Comparison of ENCODE assay signal across 8 cellular contexts in genomic region chr11:9002920-9003572, GRCh38. TPM values are rescaled to one million over a fixed set of nuclear protein-coding genes. Genes with fewer than 3 reads are reported as not detected.
A peak's percentile ranks its signal among the peaks of the same experiment; 100 is the strongest.
DNase-seq lines count a peak whose midpoint lies in the region; ATAC-seq and TF ChIP-seq lines count a peak whose summit lies in the region.

No MANE protein-coding gene starts in this region.

- no peak overlapping the region for H3K27ac Mint-ChIP-seq in H9

- no peak overlapping the region for H3K56ac ChIP-seq in H9 (ENCODE audit: insufficient read length, low read depth, low read length)

- H3K4me3 Mint-ChIP-seq in H9: peak overlapping the region; percentile 55 to 82

- no peak overlapping the region for H3T11ph ChIP-seq in H9 (ENCODE audit: low read length)

- H4K20me1 ChIP-seq in H9 (ENCODE audit: control insufficient read depth, insufficient read depth, insufficient read length): no peaks in the 10 kb centered on the region

- no peak overlapping the region for H2BK120ac ChIP-seq in H9 (ENCODE audit: low read depth, low read length, poor library complexity, severe bottlenecking)
- H2BK120ac ChIP-seq in mesenchymal stem cell (ENCODE audit: low read depth, low read length): no peak overlapping the region

- ATAC-seq in GM21367 (IDR thresholded peaks at IDR 0.05; ENCODE audit: unreplicated experiment) (no peak), HG02588 (IDR thresholded peaks at IDR 0.05; ENCODE audit: unreplicated experiment) (no peak)

- H3K4me2 ChIP-seq in H9 (ENCODE audit: insufficient read depth, insufficient read length, low read length) (peak overlapping the region; percentile 83), mesenchymal stem cell (ENCODE audit: low read length, poor library complexity, severe bottlenecking) (peak overlapping the region; percentile 99)

- peaks cover 23% of the 10 kb centered on the region for H3K79me2 ChIP-seq in ACC112 (ENCODE audit: control insufficient read depth, insufficient read depth, low read length, unreplicated experiment)
- no peaks in the 10 kb centered on the region for H3K79me2 ChIP-seq in H9 (ENCODE audit: insufficient read depth, low read length)

- no peaks in the 10 kb centered on the region for H3K36me3 Mint-ChIP-seq in H9 (ENCODE audit: insufficient read depth in 1 of 3, low read depth in 3 of 3)

- no peak for TF ChIP-seq CTCF in H9 (conservative IDR thresholded peaks at IDR 0.05)

- H2BK15ac ChIP-seq in H9 (ENCODE audit: low read depth, low read length) (no peak overlapping the region), mesenchymal stem cell (ENCODE audit: low read depth, poor library complexity, severe bottlenecking) (peak overlapping the region; percentile 26)

- no peak overlapping the region for H3K18ac ChIP-seq in H9 (ENCODE audit: insufficient read length, low read depth, low read length)
- H3K18ac ChIP-seq in mesenchymal stem cell (ENCODE audit: low read depth in 1 of 2, low read length in 2 of 2): peak overlapping the region; percentile 26 to 90

- H2AK5ac ChIP-seq in H9 (ENCODE audit: insufficient read length, low read length): no peak overlapping the region
- H2AK5ac ChIP-seq in mesenchymal stem cell (ENCODE audit: low read length, severe bottlenecking): no peak overlapping the region

- H2AFZ ChIP-seq in ACC112 (ENCODE audit: low read length, unreplicated experiment) (peak overlapping the region; percentile 73), H9 (ENCODE audit: low read length) (no peak overlapping the region), mesenchymal stem cell (ENCODE audit: low read depth, low read length) (peak overlapping the region; percentile 97)

- H3K9ac ChIP-seq in H9 (ENCODE audit: extremely low read depth, insufficient read length, low read length) (no peak overlapping the region), adipocyte (ENCODE audit: low read length) (peak overlapping the region; percentile 63), mesenchymal stem cell (ENCODE audit: low read length) (peak overlapping the region; percentile 73)

- no peaks in the 10 kb centered on the region for H3K36me3 ChIP-seq in ACC112 (ENCODE audit: insufficient read depth, low read length)
- no peaks in the 10 kb centered on the region for H3K36me3 ChIP-seq in adipocyte (ENCODE audit: control insufficient read depth, insufficient read depth, low read length, severe bottlenecking)
- H3K36me3 ChIP-seq in mesenchymal stem cell (ENCODE audit: control insufficient read depth in 1 of 2, insufficient read depth in 2 of 2, low read depth in 1 of 2, low read length in 2 of 2): peaks cover 0 to 2% of the 10 kb centered on the region in 2 experiments
- no peaks in the 10 kb centered on the region for H3K36me3 ChIP-seq in urinary bladder (ENCODE audit: insufficient read depth)

- H4K5ac ChIP-seq in H9 (ENCODE audit: insufficient read length, low read depth, low read length): no peak overlapping the region

- H3K23ac ChIP-seq in H9 (ENCODE audit: insufficient read length, low read depth, low read length) (no peak overlapping the region), mesenchymal stem cell (ENCODE audit: low read length in 2 of 2) (peak overlapping the region in 1 of 2 experiments; percentile 98)

- DNase-seq in H9 (no peak), adipocyte (ENCODE audit: low read depth) (peak; percentile 32), mesenchymal stem cell (no peak), NAMALWA (ENCODE audit: low spot score) (no peak)

- peaks cover 4 to 15% of the 10 kb centered on the region in 2 experiments for H3K4me1 Mint-ChIP-seq in H9

- peaks cover 8% of the 10 kb centered on the region for H3K23me2 ChIP-seq in H9 (ENCODE audit: insufficient read length, low read depth, low read length, poor library complexity, severe bottlenecking)

- no peak overlapping the region for H2BK20ac ChIP-seq in H9 (ENCODE audit: low read depth, low read length, poor library complexity, severe bottlenecking)

- H3K79me1 ChIP-seq in H9 (ENCODE audit: insufficient read depth, low read depth, low read length, poor library complexity, severe bottlenecking): no peaks in the 10 kb centered on the region
- H3K79me1 ChIP-seq in mesenchymal stem cell (replicated peaks; ENCODE audit: low read length, poor library complexity, severe bottlenecking): no peaks in the 10 kb centered on the region

- H3K9me3 Mint-ChIP-seq in H9: no peaks in the 10 kb centered on the region

- H3K27ac ChIP-seq in ACC112 (ENCODE audit: low read depth, low read length) (no peak overlapping the region), H9 (ENCODE audit: insufficient read length, low read depth, low read length) (no peak overlapping the region), mesenchymal stem cell (ENCODE audit: low read length, poor library complexity, severe bottlenecking) (no peak overlapping the region), urinary bladder (ENCODE audit: low read depth) (no peak overlapping the region)

- H3K27me3 ChIP-seq in ACC112 (ENCODE audit: insufficient read depth, low read length) (peaks cover 29% of the 10 kb centered on the region), H9 (ENCODE audit: insufficient read depth, low read length) (peaks cover 27% of the 10 kb centered on the region), adipocyte (replicated peaks; ENCODE audit: control insufficient read depth, insufficient read depth, low read length) (no peaks in the 10 kb centered on the region), mesenchymal stem cell (ENCODE audit: control insufficient read depth in 1 of 2, insufficient read depth in 1 of 2, low read length in 2 of 2) (peaks cover 23 to 43% of the 10 kb centered on the region in 2 experiments)

- H3K9me3 ChIP-seq in H9 (ENCODE audit: control insufficient read depth, low read depth, low read length): no peaks in the 10 kb centered on the region
- H3K9me3 ChIP-seq in adipocyte (ENCODE audit: control insufficient read depth, low read length): no peaks in the 10 kb centered on the region
- H3K9me3 ChIP-seq in mesenchymal stem cell (ENCODE audit: control insufficient read depth, low read length): no peaks in the 10 kb centered on the region

- H4K91ac ChIP-seq in H9 (ENCODE audit: insufficient read length, low read depth, low read length) (no peak overlapping the region), mesenchymal stem cell (ENCODE audit: low read length) (no peak overlapping the region)

- no peak overlapping the region for H2BK5ac ChIP-seq in H9 (ENCODE audit: insufficient read length, low read length)
- no peak overlapping the region for H2BK5ac ChIP-seq in mesenchymal stem cell (ENCODE audit: low read depth, low read length, poor library complexity, severe bottlenecking)

- H3K4me3 ChIP-seq in ACC112 (ENCODE audit: low read depth, low read length) (peak overlapping the region; percentile 87), adipocyte (ENCODE audit: low read length) (peak overlapping the region; percentile 78), mesenchymal stem cell (ENCODE audit: insufficient read depth in 1 of 2, low read depth in 1 of 2, low read length in 2 of 2) (peak overlapping the region; percentile 60 to 78), urinary bladder (ENCODE audit: low read depth, low read length) (peak overlapping the region; percentile 40)

- H3K27me3 Mint-ChIP-seq in H9 (ENCODE audit: low read depth): peaks cover 74% of the 10 kb centered on the region

- H2BK12ac ChIP-seq in H9 (ENCODE audit: insufficient read length, low read depth, low read length) (no peak overlapping the region), mesenchymal stem cell (ENCODE audit: low read length in 2 of 2) (peak overlapping the region in 1 of 2 experiments; percentile 40)

- H3K4ac ChIP-seq in H9 (ENCODE audit: low read depth, low read length) (no peak overlapping the region), mesenchymal stem cell (ENCODE audit: low read depth in 1 of 2, low read length in 2 of 2) (no peak overlapping the region)

- H4K8ac ChIP-seq in H9 (replicated peaks; ENCODE audit: insufficient read length, low read depth, low read length) (no peak overlapping the region), mesenchymal stem cell (ENCODE audit: low read length) (peak overlapping the region; percentile 89)

- WGBS in H9 (ENCODE audit: extremely low coverage, insufficient read length, low lambda C conversion rate): no CpG with 5 or more reads among the region's 8 CpGs
- 7% methylated on average over 6 of the region's 8 CpGs for WGBS in mesenchymal stem cell
- 18% methylated on average over 8 of the region's 8 CpGs for WGBS in urinary bladder

- H3K4me1 ChIP-seq in ACC112 (ENCODE audit: control insufficient read depth, insufficient read depth, low read length, unreplicated experiment) (peaks cover 18% of the 10 kb centered on the region), H9 (ENCODE audit: insufficient read depth, low read length) (no peaks in the 10 kb centered on the region), adipocyte (ENCODE audit: control insufficient read depth, insufficient read depth, low read length) (peaks cover 6% of the 10 kb centered on the region), mesenchymal stem cell (ENCODE audit: control insufficient read depth, insufficient read depth, low read depth, low read length) (peaks cover 18% of the 10 kb centered on the region), urinary bladder (ENCODE audit: insufficient read depth) (peaks cover 8% of the 10 kb centered on the region)

- H3K14ac ChIP-seq in H9 (ENCODE audit: insufficient read depth, low read length) (no peak overlapping the region; the same call in 1 of the 2 replicates), mesenchymal stem cell (ENCODE audit: low read length in 2 of 2) (peak overlapping the region in 1 of 2 experiments; percentile 7)

RNA-seq across cellular contexts. Expression of gene NRIP3, which starts 0.8 kb away (rescaled TPM):
- total RNA-seq in H9 (2021) (4.2 and 4.3 TPM in 2 replicates), urinary bladder (3.1 TPM)
- 8.6 TPM for polyA plus RNA-seq in mesenchymal stem cell (2013, experiment 1 of 2)
- 8.6 TPM for polyA plus RNA-seq in mesenchymal stem cell (2013, experiment 2 of 2)
- 2.1 TPM for polyA plus RNA-seq in urinary bladder

RNA-seq across cellular contexts. Expression of gene TMEM9B, which starts 38.8 kb away (rescaled TPM):
- total RNA-seq in H9 (2021) (12.6 and 13.6 TPM in 2 replicates), urinary bladder (30.0 TPM)
- 40.0 TPM for polyA plus RNA-seq in mesenchymal stem cell (2013, experiment 1 of 2)
- 39.1 TPM for polyA plus RNA-seq in mesenchymal stem cell (2013, experiment 2 of 2)
- 27.3 TPM for polyA plus RNA-seq in urinary bladder
